ENCODE assay signal across 1 cellular context in the genomic region with DNA sequence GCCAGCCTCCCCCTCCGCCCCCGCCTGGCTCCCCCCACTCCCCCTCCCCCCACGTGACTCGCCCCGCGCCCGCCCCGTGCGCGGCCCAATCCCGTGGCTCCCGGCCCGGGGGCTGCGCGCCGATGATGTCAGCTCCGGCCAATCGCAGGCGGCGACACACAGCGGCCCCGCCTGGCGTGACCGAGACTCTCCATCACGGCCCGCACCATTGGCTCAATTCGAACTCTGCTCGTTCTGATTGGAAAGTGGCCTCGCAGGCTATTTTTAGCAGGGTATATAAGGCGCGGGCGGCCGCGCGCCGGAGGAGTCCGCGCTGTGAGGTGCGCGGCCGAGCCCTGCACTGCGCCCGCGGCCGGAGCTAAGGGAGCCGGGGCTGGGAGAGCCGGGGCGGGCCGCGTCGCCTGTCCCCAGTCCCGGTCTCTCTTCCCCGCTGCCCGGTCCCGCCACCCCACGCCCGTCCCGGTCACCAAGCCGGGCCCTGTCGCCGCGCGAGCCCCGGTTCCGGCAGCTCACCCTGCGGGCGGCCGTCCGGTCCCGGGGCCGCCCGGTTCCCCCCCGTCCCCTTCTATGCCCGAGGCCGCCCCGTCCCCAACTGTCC.
TF ChIP-seq lines count a peak whose summit lies in the region.

No MANE protein-coding gene starts in this region.

TF ChIP-seq in GM12878, 131 proteins besides CTCF, POLR2A, EP300 and RAD21 (continued from another document):
- TF ChIP-seq, protein P1, sequence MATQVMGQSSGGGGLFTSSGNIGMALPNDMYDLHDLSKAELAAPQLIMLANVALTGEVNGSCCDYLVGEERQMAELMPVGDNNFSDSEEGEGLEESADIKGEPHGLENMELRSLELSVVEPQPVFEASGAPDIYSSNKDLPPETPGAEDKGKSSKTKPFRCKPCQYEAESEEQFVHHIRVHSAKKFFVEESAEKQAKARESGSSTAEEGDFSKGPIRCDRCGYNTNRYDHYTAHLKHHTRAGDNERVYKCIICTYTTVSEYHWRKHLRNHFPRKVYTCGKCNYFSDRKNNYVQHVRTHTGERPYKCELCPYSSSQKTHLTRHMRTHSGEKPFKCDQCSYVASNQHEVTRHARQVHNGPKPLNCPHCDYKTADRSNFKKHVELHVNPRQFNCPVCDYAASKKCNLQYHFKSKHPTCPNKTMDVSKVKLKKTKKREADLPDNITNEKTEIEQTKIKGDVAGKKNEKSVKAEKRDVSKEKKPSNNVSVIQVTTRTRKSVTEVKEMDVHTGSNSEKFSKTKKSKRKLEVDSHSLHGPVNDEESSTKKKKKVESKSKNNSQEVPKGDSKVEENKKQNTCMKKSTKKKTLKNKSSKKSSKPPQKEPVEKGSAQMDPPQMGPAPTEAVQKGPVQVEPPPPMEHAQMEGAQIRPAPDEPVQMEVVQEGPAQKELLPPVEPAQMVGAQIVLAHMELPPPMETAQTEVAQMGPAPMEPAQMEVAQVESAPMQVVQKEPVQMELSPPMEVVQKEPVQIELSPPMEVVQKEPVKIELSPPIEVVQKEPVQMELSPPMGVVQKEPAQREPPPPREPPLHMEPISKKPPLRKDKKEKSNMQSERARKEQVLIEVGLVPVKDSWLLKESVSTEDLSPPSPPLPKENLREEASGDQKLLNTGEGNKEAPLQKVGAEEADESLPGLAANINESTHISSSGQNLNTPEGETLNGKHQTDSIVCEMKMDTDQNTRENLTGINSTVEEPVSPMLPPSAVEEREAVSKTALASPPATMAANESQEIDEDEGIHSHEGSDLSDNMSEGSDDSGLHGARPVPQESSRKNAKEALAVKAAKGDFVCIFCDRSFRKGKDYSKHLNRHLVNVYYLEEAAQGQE (IDR thresholded peaks at IDR 0.05; ENCODE audit: low read depth, low read length), result peak; percentile 35; the same call in 1 of the 2 replicates
- no peak for TF ChIP-seq ZBTB4 (CRISPR knock-in tag; IDR thresholded peaks at IDR 0.05)
- peak; percentile 43; the same call in 1 of the 2 replicates for TF ChIP-seq BCLAF1 (IDR thresholded peaks at IDR 0.05)
- TF ChIP-seq, protein P2, sequence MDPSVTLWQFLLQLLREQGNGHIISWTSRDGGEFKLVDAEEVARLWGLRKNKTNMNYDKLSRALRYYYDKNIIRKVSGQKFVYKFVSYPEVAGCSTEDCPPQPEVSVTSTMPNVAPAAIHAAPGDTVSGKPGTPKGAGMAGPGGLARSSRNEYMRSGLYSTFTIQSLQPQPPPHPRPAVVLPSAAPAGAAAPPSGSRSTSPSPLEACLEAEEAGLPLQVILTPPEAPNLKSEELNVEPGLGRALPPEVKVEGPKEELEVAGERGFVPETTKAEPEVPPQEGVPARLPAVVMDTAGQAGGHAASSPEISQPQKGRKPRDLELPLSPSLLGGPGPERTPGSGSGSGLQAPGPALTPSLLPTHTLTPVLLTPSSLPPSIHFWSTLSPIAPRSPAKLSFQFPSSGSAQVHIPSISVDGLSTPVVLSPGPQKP (IDR thresholded peaks at IDR 0.05; ENCODE audit: low read depth, low read length), result no peak
- TF ChIP-seq NKRF (conservative IDR thresholded peaks at IDR 0.05), result peak; percentile 73
- TF ChIP-seq, protein P3, sequence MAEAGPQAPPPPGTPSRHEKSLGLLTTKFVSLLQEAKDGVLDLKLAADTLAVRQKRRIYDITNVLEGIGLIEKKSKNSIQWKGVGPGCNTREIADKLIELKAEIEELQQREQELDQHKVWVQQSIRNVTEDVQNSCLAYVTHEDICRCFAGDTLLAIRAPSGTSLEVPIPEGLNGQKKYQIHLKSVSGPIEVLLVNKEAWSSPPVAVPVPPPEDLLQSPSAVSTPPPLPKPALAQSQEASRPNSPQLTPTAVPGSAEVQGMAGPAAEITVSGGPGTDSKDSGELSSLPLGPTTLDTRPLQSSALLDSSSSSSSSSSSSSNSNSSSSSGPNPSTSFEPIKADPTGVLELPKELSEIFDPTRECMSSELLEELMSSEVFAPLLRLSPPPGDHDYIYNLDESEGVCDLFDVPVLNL (IDR thresholded peaks at IDR 0.05; ENCODE audit: low read depth, low read length), result no peak
- no peak for TF ChIP-seq EZH2 (IDR thresholded peaks at IDR 0.05; ENCODE audit: borderline replicate concordance, control insufficient read depth, low read depth, low read length)
- no peak for TF ChIP-seq SIN3A (IDR thresholded peaks at IDR 0.05; ENCODE audit: low read depth, low read length)
- peak; percentile 84 for TF ChIP-seq HDAC6 (IDR thresholded peaks at IDR 0.05; ENCODE audit: unreplicated experiment)
- no peak for TF ChIP-seq BRCA1 (IDR thresholded peaks at IDR 0.05; ENCODE audit: low read depth, low read length)
- TF ChIP-seq MYC (IDR thresholded peaks at IDR 0.05; ENCODE audit: insufficient read depth, insufficient read length, insufficient replicate concordance, low read length, severe bottlenecking), result no peak
- TF ChIP-seq ZNF592 (IDR thresholded peaks at IDR 0.05), result peak; percentile 55; the same call in 1 of the 2 replicates
- TF ChIP-seq CEBPB (IDR thresholded peaks at IDR 0.05; ENCODE audit: borderline replicate concordance in 1 of 2, low read depth in 2 of 2, low read length in 2 of 2), result no peak
